ENCODE assay signal across 1 cellular context in genomic region chr15:25673972-25674371, GRCh38.
TF ChIP-seq lines count a peak whose summit lies in the region.

No MANE protein-coding gene starts in this region.

TF ChIP-seq in H1, 55 proteins besides CTCF, POLR2A, EP300 and RAD21 (continued from another document):
- no peak for TF ChIP-seq HDAC6 (IDR thresholded peaks at IDR 0.05; ENCODE audit: low read depth, low read length)
- no peak for TF ChIP-seq RFX5 (IDR thresholded peaks at IDR 0.05; ENCODE audit: borderline replicate concordance, low read depth, low read length)
- TF ChIP-seq TBP (IDR thresholded peaks at IDR 0.05; ENCODE audit: low read depth, low read length): no peak
- TF ChIP-seq CBX5 (IDR thresholded peaks at IDR 0.05; ENCODE audit: low read depth, low read length): no peak
- no peak for TF ChIP-seq SAP30 (IDR thresholded peaks at IDR 0.05; ENCODE audit: insufficient read depth, insufficient replicate concordance, low read length)
- TF ChIP-seq HDAC2 (IDR thresholded peaks at IDR 0.05; ENCODE audit: borderline replicate concordance in 1 of 2, low read depth in 2 of 2, low read length in 2 of 2): no peak
- no peak for TF ChIP-seq POLR2AphosphoS5 (IDR thresholded peaks at IDR 0.05; ENCODE audit: low read depth, low read length)
